1 cellular context compared by ENCODE assay signal in the genomic region with DNA sequence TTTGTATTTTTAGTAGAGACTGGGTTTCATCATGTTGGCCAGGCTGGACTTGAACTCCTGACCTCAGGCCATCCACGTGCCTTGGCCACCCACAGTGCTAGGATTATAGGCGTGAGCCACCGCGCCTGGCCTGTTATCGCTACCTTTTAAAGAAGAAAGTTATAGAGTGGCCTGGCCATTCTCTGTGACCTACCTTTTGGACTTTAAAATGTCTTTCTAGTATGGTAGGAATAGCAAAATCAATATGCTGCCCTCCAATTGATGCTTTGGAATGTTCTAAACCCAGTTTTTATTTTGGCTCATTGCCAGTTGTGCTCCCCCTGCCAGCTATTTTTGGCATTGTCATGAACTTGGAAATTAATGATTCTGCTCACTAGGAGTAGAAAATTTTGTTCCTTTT.
TF ChIP-seq lines count a peak whose summit lies in the region.

No MANE protein-coding gene starts in this region.

TF ChIP-seq in HEK293, 187 proteins besides CTCF, POLR2A, EP300 and RAD21 (continued from another document):
- TF ChIP-seq, protein P1, sequence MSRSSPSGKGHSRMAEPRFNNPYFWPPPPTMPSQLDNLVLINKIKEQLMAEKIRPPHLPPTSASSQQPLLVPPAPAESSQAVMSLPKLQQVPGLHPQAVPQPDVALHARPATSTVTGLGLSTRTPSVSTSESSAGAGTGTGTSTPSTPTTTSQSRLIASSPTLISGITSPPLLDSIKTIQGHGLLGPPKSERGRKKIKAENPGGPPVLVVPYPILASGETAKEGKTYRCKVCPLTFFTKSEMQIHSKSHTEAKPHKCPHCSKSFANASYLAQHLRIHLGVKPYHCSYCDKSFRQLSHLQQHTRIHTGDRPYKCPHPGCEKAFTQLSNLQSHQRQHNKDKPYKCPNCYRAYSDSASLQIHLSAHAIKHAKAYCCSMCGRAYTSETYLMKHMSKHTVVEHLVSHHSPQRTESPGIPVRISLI (tag by site-specific recombination; IDR thresholded peaks at IDR 0.05) = no peak
- TF ChIP-seq, protein P2, sequence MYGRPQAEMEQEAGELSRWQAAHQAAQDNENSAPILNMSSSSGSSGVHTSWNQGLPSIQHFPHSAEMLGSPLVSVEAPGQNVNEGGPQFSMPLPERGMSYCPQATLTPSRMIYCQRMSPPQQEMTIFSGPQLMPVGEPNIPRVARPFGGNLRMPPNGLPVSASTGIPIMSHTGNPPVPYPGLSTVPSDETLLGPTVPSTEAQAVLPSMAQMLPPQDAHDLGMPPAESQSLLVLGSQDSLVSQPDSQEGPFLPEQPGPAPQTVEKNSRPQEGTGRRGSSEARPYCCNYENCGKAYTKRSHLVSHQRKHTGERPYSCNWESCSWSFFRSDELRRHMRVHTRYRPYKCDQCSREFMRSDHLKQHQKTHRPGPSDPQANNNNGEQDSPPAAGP (tag by site-specific recombination; IDR thresholded peaks at IDR 0.05) = no peak
- TF ChIP-seq ZNF558 (tag by site-specific recombination; IDR thresholded peaks at IDR 0.05) = no peak
- TF ChIP-seq ZNF426 (tag by site-specific recombination; IDR thresholded peaks at IDR 0.05) = no peak
- TF ChIP-seq ZNF660 (tag by site-specific recombination; IDR thresholded peaks at IDR 0.05) = peak; percentile 50; the same call in 1 of the 2 replicates
- TF ChIP-seq KLF10 (tag by site-specific recombination; IDR thresholded peaks at IDR 0.05) = 0 out of 2 replicates have a peak, but pooled peaks have one; percentile 32
- TF ChIP-seq, protein P3, sequence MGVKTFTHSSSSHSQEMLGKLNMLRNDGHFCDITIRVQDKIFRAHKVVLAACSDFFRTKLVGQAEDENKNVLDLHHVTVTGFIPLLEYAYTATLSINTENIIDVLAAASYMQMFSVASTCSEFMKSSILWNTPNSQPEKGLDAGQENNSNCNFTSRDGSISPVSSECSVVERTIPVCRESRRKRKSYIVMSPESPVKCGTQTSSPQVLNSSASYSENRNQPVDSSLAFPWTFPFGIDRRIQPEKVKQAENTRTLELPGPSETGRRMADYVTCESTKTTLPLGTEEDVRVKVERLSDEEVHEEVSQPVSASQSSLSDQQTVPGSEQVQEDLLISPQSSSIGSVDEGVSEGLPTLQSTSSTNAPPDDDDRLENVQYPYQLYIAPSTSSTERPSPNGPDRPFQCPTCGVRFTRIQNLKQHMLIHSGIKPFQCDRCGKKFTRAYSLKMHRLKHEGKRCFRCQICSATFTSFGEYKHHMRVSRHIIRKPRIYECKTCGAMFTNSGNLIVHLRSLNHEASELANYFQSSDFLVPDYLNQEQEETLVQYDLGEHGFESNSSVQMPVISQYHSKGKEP (tag by site-specific recombination; IDR thresholded peaks at IDR 0.05) = 0 out of 2 replicates have a peak, but pooled peaks have one; percentile 42
- no peak for TF ChIP-seq ZFHX2 (tag by site-specific recombination; conservative IDR thresholded peaks at IDR 0.05)
